In the genomic region with DNA sequence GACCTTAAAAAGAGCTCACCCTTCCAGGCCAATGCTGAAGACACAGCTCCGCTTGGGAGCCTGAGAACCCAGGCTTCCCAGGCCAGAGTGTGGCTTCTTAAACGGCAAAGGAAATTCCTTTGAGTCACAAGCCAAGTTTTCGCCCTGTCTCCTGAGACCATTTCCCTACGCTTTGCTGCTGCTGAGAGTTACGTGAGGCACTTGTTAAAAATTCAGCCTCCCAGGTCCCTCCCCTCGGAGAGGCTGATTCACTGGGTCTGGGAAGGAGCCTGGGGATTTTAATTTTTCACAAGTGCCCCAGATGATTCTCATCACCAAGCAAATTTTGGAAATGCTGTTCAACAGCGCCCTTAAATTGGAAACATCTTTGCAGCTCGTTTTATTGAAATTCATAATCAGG, we compare ENCODE assay signal across 20 cellular contexts. TPM values are rescaled to one million over a fixed set of nuclear protein-coding genes. Genes with fewer than 3 reads are reported as not detected.
DNase-seq lines count a peak whose midpoint lies in the region; ATAC-seq and TF ChIP-seq lines count a peak whose summit lies in the region.
"Had no signal": no experiment of that assay in that cellular context is flagged by ENCODE, and none has a peak within 500 bp of the region (broad histone marks: within the 10 kb centered on the region; RNA-seq: fewer than 3 reads in every experiment).

No MANE protein-coding gene starts in this region.

- H4K91ac ChIP-seq in neuronal stem cell (ENCODE audit: low read depth, low read length, poor library complexity) = no peak overlapping the region

- WGBS in endodermal cell (ENCODE audit: insufficient coverage in 1 of 2, insufficient read length in 1 of 2), 2 experiments = 88 to 89% methylated on average over 7 to 8 of the region's 8 CpGs
- no CpG with 5 or more reads among the region's 8 CpGs for WGBS in neuronal stem cell (ENCODE audit: extremely low coverage in 2 of 2, insufficient read length in 2 of 2, insufficient replicate concordance in 1 of 2), 2 donors

- H3K27ac Mint-ChIP-seq in activated naive CD4-positive, alpha-beta T cell treated with anti-CD3 and anti-CD28 coated beads for 36 hours = peak overlapping the region; percentile 41
- H3K27ac Mint-ChIP-seq in activated naive CD4-positive, alpha-beta T cell treated with anti-CD3 and anti-CD28 coated beads, Interleukin-2, amount 10 ng/mL, durations not matched to agents 7 days and 5 days = no peak overlapping the region
- H3K27ac Mint-ChIP-seq in endodermal cell (peak overlapping the region; percentile 55), T-cell (no peak overlapping the region)
- peak overlapping the region in 1 of 2 donors; percentile 49 for H3K27ac Mint-ChIP-seq in effector memory CD8-positive, alpha-beta T cell

- H3K9me3 Mint-ChIP-seq in activated naive CD4-positive, alpha-beta T cell treated with anti-CD3 and anti-CD28 coated beads for 36 hours = no peaks in the 10 kb centered on the region
- H3K9me3 Mint-ChIP-seq in activated naive CD4-positive, alpha-beta T cell treated with anti-CD3 and anti-CD28 coated beads, Interleukin-2, amount 10 ng/mL, durations not matched to agents 7 days and 5 days = no peaks in the 10 kb centered on the region
- no peaks in the 10 kb centered on the region for H3K9me3 Mint-ChIP-seq in endodermal cell
- no peaks in the 10 kb centered on the region for H3K9me3 Mint-ChIP-seq in T-cell
- H3K9me3 Mint-ChIP-seq in effector memory CD8-positive, alpha-beta T cell = no peaks in the 10 kb centered on the region
- H3K9me3 Mint-ChIP-seq: naive B cell had no signal

- no peak overlapping the region for H2BK5ac ChIP-seq in neuronal stem cell (ENCODE audit: low read length)

- H3K4me1 Mint-ChIP-seq in activated naive CD4-positive, alpha-beta T cell treated with anti-CD3 and anti-CD28 coated beads for 36 hours (ENCODE audit: low read depth) = peaks cover 26% of the 10 kb centered on the region
- H3K4me1 Mint-ChIP-seq in activated naive CD4-positive, alpha-beta T cell treated with anti-CD3 and anti-CD28 coated beads, Interleukin-2, amount 10 ng/mL, durations not matched to agents 7 days and 5 days = peaks cover 4% of the 10 kb centered on the region
- H3K4me1 Mint-ChIP-seq in endodermal cell (peaks cover 50% of the 10 kb centered on the region), T-cell (peaks cover 0 to 8% (median 7%) of the 10 kb centered on the region in 3 donors)
- H3K4me1 Mint-ChIP-seq in effector memory CD8-positive, alpha-beta T cell (ENCODE audit: low read depth in 2 of 2) = peaks cover 0 to 3% of the 10 kb centered on the region in 2 donors
- H3K4me1 Mint-ChIP-seq: naive B cell had no signal

- no peak overlapping the region for H4K8ac ChIP-seq in neuronal stem cell (ENCODE audit: low read depth, low read length)

- H3K14ac ChIP-seq in neuronal stem cell (ENCODE audit: low read length) = no peak overlapping the region

- no peak overlapping the region for H3K23ac ChIP-seq in neuronal stem cell (ENCODE audit: low read depth, low read length, poor library complexity)

- H3K27me3 Mint-ChIP-seq in activated naive CD4-positive, alpha-beta T cell treated with anti-CD3 and anti-CD28 coated beads for 36 hours (ENCODE audit: low read depth) = no peaks in the 10 kb centered on the region
- H3K27me3 Mint-ChIP-seq in activated naive CD4-positive, alpha-beta T cell treated with anti-CD3 and anti-CD28 coated beads, Interleukin-2, amount 10 ng/mL, durations not matched to agents 7 days and 5 days = no peaks in the 10 kb centered on the region
- H3K27me3 Mint-ChIP-seq in endodermal cell (ENCODE audit: insufficient read depth) = no peaks in the 10 kb centered on the region
- H3K27me3 Mint-ChIP-seq in T-cell = no peaks in the 10 kb centered on the region
- no peaks in the 10 kb centered on the region for H3K27me3 Mint-ChIP-seq in effector memory CD8-positive, alpha-beta T cell
- H3K27me3 Mint-ChIP-seq: naive B cell had no signal

- no peak overlapping the region for H2BK120ac ChIP-seq in neuronal stem cell (ENCODE audit: low read depth, low read length)

- H3K9ac ChIP-seq in endodermal cell (ENCODE audit: extremely low read depth, low read length, poor library complexity, severe bottlenecking) (no peak overlapping the region), neuronal stem cell (ENCODE audit: low read depth, low read length, poor library complexity) (no peak overlapping the region)

- H3K9me3 ChIP-seq in endodermal cell (ENCODE audit: control insufficient read depth, low read length) (no peaks in the 10 kb centered on the region), neuronal stem cell (replicated peaks in 1 of 2; ENCODE audit: control insufficient read depth in 2 of 2, insufficient read depth in 1 of 2, low read depth in 1 of 2, low read length in 2 of 2) (no peaks in the 10 kb centered on the region)
- H3K9me3 ChIP-seq: esophagus squamous epithelium had no signal

- H3K36me3 ChIP-seq in endodermal cell (ENCODE audit: control insufficient read depth, insufficient read depth, low read length) (peaks cover 11% of the 10 kb centered on the region), neuronal stem cell (replicated peaks in 1 of 2; ENCODE audit: control insufficient read depth in 2 of 2, insufficient read depth in 2 of 2, low read length in 2 of 2) (peaks cover 3 to 32% of the 10 kb centered on the region in 2 donors)

- POLR2A ChIA-PET in T-cell (lab: Charles Lee) = no interaction called here

- CTCF ChIA-PET in activated naive CD4-positive, alpha-beta T cell treated with anti-CD3 and anti-CD28 coated beads for 36 hours (lab: Charles Lee) = interaction anchor here (0.6 to 2.9 kb wide), 3 partner anchors 11 to 999 kb away, joined by 3 to 15 read pairs (median 7); no protein-coding TSS in a partner anchor
- CTCF ChIA-PET in activated naive CD4-positive, alpha-beta T cell treated with anti-CD3 and anti-CD28 coated beads, Interleukin-2, amount 10 ng/mL, durations not matched to agents 7 days and 5 days (lab: Charles Lee) = interaction anchor here (1.0 to 3.0 kb wide), 5 partner anchors 11 to 138 kb away, joined by 3 to 13 read pairs (median 6); no protein-coding TSS in a partner anchor
- CTCF ChIA-PET in T-cell (lab: Charles Lee) = interaction anchor here in 1 of 2 donors (0.6 kb wide), 1 partner anchor 159 kb away, joined by 4 read pairs; no protein-coding TSS in a partner anchor

- H3K27ac ChIP-seq in endodermal cell (ENCODE audit: low read depth, low read length) = peak overlapping the region; percentile 27
- H3K27ac ChIP-seq in neuronal stem cell (replicated peaks; ENCODE audit: low read length) = no peak overlapping the region
- H3K27ac ChIP-seq: PC-9 had no signal

- no peak overlapping the region for H3K4ac ChIP-seq in neuronal stem cell (ENCODE audit: low read length)

- no peaks in the 10 kb centered on the region for H3K79me1 ChIP-seq in neuronal stem cell (ENCODE audit: low read depth, low read length)

- H3K27me3 ChIP-seq in endodermal cell (ENCODE audit: control insufficient read depth, insufficient read depth, low read length, poor library complexity, severe bottlenecking) (no peaks in the 10 kb centered on the region), neuronal stem cell (ENCODE audit: control insufficient read depth in 3 of 3, insufficient read depth in 3 of 3, low read depth in 1 of 3, low read length in 3 of 3) (no peaks in the 10 kb centered on the region)
- H3K27me3 ChIP-seq: esophagus squamous epithelium had no signal

- H3K4me3 ChIP-seq in endodermal cell (ENCODE audit: low read length) (no peak overlapping the region), neuronal stem cell (ENCODE audit: low read length in 2 of 2) (no peak overlapping the region)
- H3K4me3 ChIP-seq: esophagus squamous epithelium, GM12878, PC-9 had no signal

- no peak overlapping the region for H2AK5ac ChIP-seq in neuronal stem cell (ENCODE audit: low read depth, low read length)

- no peak for ATAC-seq in T-cell (replicated peaks in 1 of 4)
- ATAC-seq in effector memory CD8-positive, alpha-beta T cell (replicated peaks) = no peak
- ATAC-seq: GM12878, HCT116 had no signal

- TF ChIP-seq CTCF in endodermal cell (conservative IDR thresholded peaks at IDR 0.05) = no peak

- DNase-seq in activated naive CD4-positive, alpha-beta T cell treated with anti-CD3 and anti-CD28 coated beads for 36 hours = no peak
- no peak for DNase-seq in activated naive CD4-positive, alpha-beta T cell treated with anti-CD3 and anti-CD28 coated beads, Interleukin-2, amount 10 ng/mL, durations not matched to agents 7 days and 5 days
- no peak for DNase-seq in endodermal cell
- no peak for DNase-seq in neuronal stem cell (ENCODE audit: low spot score)
- no peak for DNase-seq in T-cell
- DNase-seq in H4 (ENCODE audit: low spot score) = no peak
- DNase-seq in NCI-H2171 (lab: John Stamatoyannopoulos, UW) = no peak
- DNase-seq in effector memory CD8-positive, alpha-beta T cell = no peak
- DNase-seq: 8988T; activated T-cell treated with anti-CD3 and anti-CD28 coated beads, Interleukin-2, amount 50 U/mL, for 48 hours; cortex of kidney; esophagus squamous epithelium; MM.1S; naive B cell; NCI-H2029 treated with DMSO at 0.1 percent for 48 hours; PC-9 had no signal

- H3K4me2 ChIP-seq in neuronal stem cell (ENCODE audit: insufficient read depth, low read length, poor library complexity, severe bottlenecking) = no peak overlapping the region
- H3K4me2 ChIP-seq: PC-9 had no signal

- no peak overlapping the region for H2BK12ac ChIP-seq in neuronal stem cell (ENCODE audit: low read length)

- H3K18ac ChIP-seq in neuronal stem cell (ENCODE audit: low read length) = peak overlapping the region; percentile 58

- no peak overlapping the region for H3K4me3 Mint-ChIP-seq in activated naive CD4-positive, alpha-beta T cell treated with anti-CD3 and anti-CD28 coated beads for 36 hours
- H3K4me3 Mint-ChIP-seq in activated naive CD4-positive, alpha-beta T cell treated with anti-CD3 and anti-CD28 coated beads, Interleukin-2, amount 10 ng/mL, durations not matched to agents 7 days and 5 days = no peak overlapping the region
- H3K4me3 Mint-ChIP-seq in endodermal cell = no peak overlapping the region
- H3K4me3 Mint-ChIP-seq in T-cell = no peak overlapping the region
- no peak overlapping the region for H3K4me3 Mint-ChIP-seq in effector memory CD8-positive, alpha-beta T cell
- H3K4me3 Mint-ChIP-seq: naive B cell had no signal

- peaks cover 31% of the 10 kb centered on the region for H3K36me3 Mint-ChIP-seq in activated naive CD4-positive, alpha-beta T cell treated with anti-CD3 and anti-CD28 coated beads for 36 hours (ENCODE audit: low read depth)
- peaks cover 34% of the 10 kb centered on the region for H3K36me3 Mint-ChIP-seq in activated naive CD4-positive, alpha-beta T cell treated with anti-CD3 and anti-CD28 coated beads, Interleukin-2, amount 10 ng/mL, durations not matched to agents 7 days and 5 days
- H3K36me3 Mint-ChIP-seq in endodermal cell (ENCODE audit: low read depth) (peaks cover 12% of the 10 kb centered on the region), T-cell (peaks cover 52% of the 10 kb centered on the region)
- H3K36me3 Mint-ChIP-seq in effector memory CD8-positive, alpha-beta T cell (ENCODE audit: insufficient read depth) = peaks cover 32% of the 10 kb centered on the region

- peaks cover 28% of the 10 kb centered on the region for H3K4me1 ChIP-seq in endodermal cell (ENCODE audit: control insufficient read depth, insufficient read depth, low read length)
- H3K4me1 ChIP-seq in neuronal stem cell (ENCODE audit: control insufficient read depth in 2 of 2, insufficient read depth in 1 of 2, low read depth in 1 of 2, low read length in 2 of 2) = peaks cover 33 to 43% of the 10 kb centered on the region in 2 donors

- H2BK15ac ChIP-seq in neuronal stem cell (ENCODE audit: low read length) = no peak overlapping the region

- no peak overlapping the region for H2AFZ ChIP-seq in neuronal stem cell (ENCODE audit: low read length)
- H2AFZ ChIP-seq: PC-9 had no signal

- intact Hi-C loops in activated naive CD4-positive, alpha-beta T cell treated with anti-CD3 and anti-CD28 coated beads for 36 hours (cut with micrococcal nuclease) = no loop called here

RNA-seq across cellular contexts. Expression of a gene that starts 25.5 kb away (rescaled TPM):
- not detected for total RNA-seq in activated naive CD4-positive, alpha-beta T cell treated with anti-CD3 and anti-CD28 coated beads for 36 hours
- not detected for total RNA-seq in endodermal cell
- polyA plus RNA-seq in endodermal cell (2013, experiment 1 of 2) = not detected
- 0.41 TPM for polyA plus RNA-seq in endodermal cell (2013, experiment 2 of 2)
- 1.2 TPM for polyA plus RNA-seq in neuronal stem cell (2013, experiment 1 of 2)
- polyA plus RNA-seq in neuronal stem cell (2013, experiment 2 of 2) = 1.0 TPM
- total RNA-seq in T-cell = not detected
- not detected in 2 replicates for total RNA-seq in H4 (2014; rRNA removed; shearing (Covaris generic))
- total RNA-seq: esophagus squamous epithelium, liver, PC-9, posterior vena cava had no signal
- polyA plus RNA-seq: GM12878 had no signal

RNA-seq across cellular contexts. Expression of a gene that starts 47.9 kb away (rescaled TPM):
- 100 to 1,000 TPM; 268 to 283 TPM for total RNA-seq in activated naive CD4-positive, alpha-beta T cell treated with anti-CD3 and anti-CD28 coated beads for 36 hours
- 100 to 1,000 TPM in 1 of 2 donors, 10 to 100 TPM in 1; 94.5 to 173 TPM for total RNA-seq in endodermal cell
- polyA plus RNA-seq in endodermal cell (2013, experiment 1 of 2) = 88.2 TPM
- polyA plus RNA-seq in endodermal cell (2013, experiment 2 of 2) = 86.2 TPM
- 56.2 TPM for polyA plus RNA-seq in neuronal stem cell (2013, experiment 1 of 2)
- polyA plus RNA-seq in neuronal stem cell (2013, experiment 2 of 2) = 56.3 TPM
- total RNA-seq in T-cell = 10 to 100 TPM in 4 of 5 donors, 1 to 10 TPM in 1; 9.8 to 14.6 (median 12.4) TPM
- total RNA-seq in H4 (2014; rRNA removed; shearing (Covaris generic)) = 61.2 and 61.9 TPM in 2 replicates

Comparison
In these comparisons a context has a peak if more than half of its experiments do, and no peak if none do; other contexts are left out.
1. H3K27ac Mint-ChIP-seq: peak in activated naive CD4-positive, alpha-beta T cell treated with anti-CD3 and anti-CD28 coated beads for 36 hours (single experiment) and endodermal cell (single experiment); none in activated naive CD4-positive, alpha-beta T cell treated with anti-CD3 and anti-CD28 coated beads, Interleukin-2, amount 10 ng/mL, durations not matched to agents 7 days and 5 days (single experiment) and T-cell (0 of 2).